In genomic region chr9:38181216-38181615, GRCh38 we compare ENCODE assay signal across 18 cellular contexts.
"Had no signal": no experiment of that assay in that cellular context is flagged by ENCODE, and none has a peak within 500 bp of the region (broad histone marks: within the 10 kb centered on the region; RNA-seq: fewer than 3 reads in every experiment).

No MANE protein-coding gene starts in this region.

- H3K4me3 Mint-ChIP-seq: brain; dendritic cell treated with granulocyte-macrophage colony-stimulating factor and Interleukin-4, amounts not matched to agents 40 ng/mL and 50 ng/mL, for 4 days; effector memory CD8-positive, alpha-beta T cell; stimulated activated memory B cell treated with anti-CD40 and anti-IgM and Interleukin-4, amounts not matched to agents 10 μg/mL and 1 μg/mL and 100 μg/mL, for 72 hours had no signal

- H3K9me3 Mint-ChIP-seq: activated T-helper 2 cell treated with anti-CD3 and anti-CD28 coated beads, Interferon-gamma antibody, Interleukin-2, Interleukin-4, amounts not matched to agents 10 μg/mL and 5 μg/mL and 100 μg/mL, durations not matched to agents 14 hours and 24 hours and 36 hours; dendritic cell treated with granulocyte-macrophage colony-stimulating factor and Interleukin-4, amounts not matched to agents 40 ng/mL and 50 ng/mL, for 4 days; effector memory CD8-positive, alpha-beta T cell; stimulated activated memory B cell treated with anti-CD40 and anti-IgM and Interleukin-4, amounts not matched to agents 10 μg/mL and 1 μg/mL and 100 μg/mL, for 72 hours had no signal

- DNase-seq: activated CD4-positive, alpha-beta T cell treated with anti-CD3 and anti-CD28 coated beads, Interleukin-2, amount 50 U/mL, for 48 hours; activated naive CD4-positive, alpha-beta T cell treated with anti-CD3 and anti-CD28 coated beads, Interleukin-2, amount 50 U/mL, for 16 hours; adrenal gland; effector memory CD8-positive, alpha-beta T cell; islet precursor cell; left lung; naive B cell; stimulated activated CD4-positive, alpha-beta T cell treated with anti-CD3 and anti-CD28 coated beads, Interleukin-2, amount 100 ng/mL, for 48 hours; substantia nigra; T-helper 1 cell; T1000; WERI-Rb-1 had no signal

- H3K36me3 ChIP-seq: adrenal gland, left lung, tibial nerve, WERI-Rb-1 had no signal

- H3K4me3 ChIP-seq: adrenal gland, left lung, tibial nerve had no signal

- H3K9ac ChIP-seq: parathyroid adenoma had no signal

- H3K79me2 ChIP-seq: parathyroid adenoma had no signal

- H3K27ac ChIP-seq: adrenal gland, left lung, parathyroid adenoma, tibial nerve, WERI-Rb-1 had no signal

- H3K9me3 ChIP-seq: adrenal gland, left lung, tibial nerve had no signal

- H3K27me3 ChIP-seq: adrenal gland, left lung, tibial nerve had no signal

- H3K4me1 ChIP-seq: adrenal gland, left lung, parathyroid adenoma, tibial nerve had no signal

- ATAC-seq: effector memory CD8-positive, alpha-beta T cell; left lung; stimulated activated memory B cell treated with anti-CD40 and anti-IgM and Interleukin-4, amounts not matched to agents 10 μg/mL and 1 μg/mL and 100 μg/mL, for 72 hours had no signal

- H3K4me1 Mint-ChIP-seq: stimulated activated memory B cell treated with anti-CD40 and anti-IgM and Interleukin-4, amounts not matched to agents 10 μg/mL and 1 μg/mL and 100 μg/mL, for 72 hours had no signal

- H2AFZ ChIP-seq: parathyroid adenoma had no signal

- H3K36me3 Mint-ChIP-seq: brain; naive B cell; stimulated activated memory B cell treated with anti-CD40 and anti-IgM and Interleukin-4, amounts not matched to agents 10 μg/mL and 1 μg/mL and 100 μg/mL, for 72 hours had no signal

- H3K27ac Mint-ChIP-seq: activated T-helper 2 cell treated with anti-CD3 and anti-CD28 coated beads, Interferon-gamma antibody, Interleukin-2, Interleukin-4, amounts not matched to agents 10 μg/mL and 5 μg/mL and 100 μg/mL, durations not matched to agents 14 hours and 24 hours and 36 hours; brain; dendritic cell treated with granulocyte-macrophage colony-stimulating factor and Interleukin-4, amounts not matched to agents 40 ng/mL and 50 ng/mL, for 4 days; effector memory CD8-positive, alpha-beta T cell; stimulated activated memory B cell treated with anti-CD40 and anti-IgM and Interleukin-4, amounts not matched to agents 10 μg/mL and 1 μg/mL and 100 μg/mL, for 72 hours had no signal

- H3K27me3 Mint-ChIP-seq: brain had no signal
